In the genomic region with DNA sequence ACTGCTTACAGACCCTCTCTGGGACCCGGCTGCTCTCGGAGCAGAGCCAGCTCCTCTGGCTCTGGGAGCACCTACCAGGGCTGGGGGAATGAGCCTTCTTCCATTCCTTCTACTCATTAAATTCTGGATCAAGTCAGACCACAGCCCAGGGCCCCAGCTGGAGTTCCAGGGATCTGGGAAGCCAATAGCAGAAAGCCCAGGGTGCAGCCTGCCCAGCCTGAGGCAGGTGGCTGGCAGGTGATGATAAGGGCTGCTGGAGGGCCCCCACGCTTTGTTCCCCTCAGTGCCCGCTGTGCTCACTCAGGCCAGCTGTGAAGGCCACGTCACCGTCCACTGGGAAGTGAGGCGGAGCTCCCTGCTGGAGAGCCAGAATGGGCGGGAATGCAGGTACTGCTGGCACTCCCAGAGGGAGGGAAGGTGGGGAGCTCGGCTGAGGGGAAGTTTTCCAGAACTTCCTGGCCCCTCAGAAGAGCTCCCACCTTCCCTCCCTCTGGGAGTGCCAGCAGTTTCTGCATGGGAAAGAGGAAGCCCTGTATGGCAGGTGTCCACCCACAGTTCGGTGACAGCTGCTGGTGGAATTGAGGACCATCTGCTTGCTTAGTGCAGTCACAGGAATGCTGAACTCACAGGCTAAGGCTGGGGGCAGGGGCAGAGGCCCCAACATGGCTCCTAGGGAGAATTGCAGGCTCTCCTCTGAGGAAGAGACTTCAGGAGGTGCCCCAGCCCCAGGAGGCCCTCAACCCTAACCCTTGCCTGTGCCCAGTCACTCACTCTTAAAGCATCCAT, we compare ENCODE assay signal across 1 cellular context.
A peak's percentile ranks its signal among the peaks of the same experiment; 100 is the strongest.
TF ChIP-seq lines count a peak whose summit lies in the region.

No MANE protein-coding gene starts in this region.

TF ChIP-seq in K562, 482 proteins besides CTCF, POLR2A, EP300 and RAD21:
- TF ChIP-seq CREM (IDR thresholded peaks at IDR 0.05; ENCODE audit: low read depth) (peak; percentile 55; the same call in 1 of the 2 replicates), TAF1 (IDR thresholded peaks at IDR 0.05; ENCODE audit: control insufficient read depth, extremely low read depth, insufficient read depth, low read length, severe bottlenecking) (no peak), CBFA2T3 (IDR thresholded peaks at IDR 0.05) (peak; percentile 72), PML (IDR thresholded peaks at IDR 0.05; ENCODE audit: low read length) (no peak), TRIM24 (IDR thresholded peaks at IDR 0.05) (peak in 1 of 2 experiments; percentile 17; a peak in 1 of 4 replicates), HIVEP1 (CRISPR knock-in tag; IDR thresholded peaks at IDR 0.05) (no peak), CBFA2T2 (conservative IDR thresholded peaks at IDR 0.05) (peak; percentile 70), MYNN (IDR thresholded peaks at IDR 0.05) (peak; percentile 33; the same call in 1 of the 2 replicates), MYNN (CRISPR knock-in tag; IDR thresholded peaks at IDR 0.05) (no peak), ZNF184 (CRISPR knock-in tag; IDR thresholded peaks at IDR 0.05) (no peak), TEAD4 (IDR thresholded peaks at IDR 0.05; ENCODE audit: low read length) (0 out of 2 replicates have a peak, but pooled peaks have one; percentile 18), TEAD4 (CRISPR knock-in tag; IDR thresholded peaks at IDR 0.05; ENCODE audit: borderline replicate concordance) (no peak), TBP (optimal IDR thresholded peaks at IDR 0.05; ENCODE audit: low read depth, low read length) (no peak), ARID1B (IDR thresholded peaks at IDR 0.05) (peak; percentile 36; the same call in 1 of the 2 replicates), HMGN3 (IDR thresholded peaks at IDR 0.05; ENCODE audit: borderline replicate concordance, extremely low read depth, insufficient read length, low read depth, low read length) (peak; percentile 23), TCF3 (CRISPR knock-in tag; IDR thresholded peaks at IDR 0.05) (peak; percentile 65), KLF13 (tag; IDR thresholded peaks at IDR 0.05; ENCODE audit: borderline replicate concordance, low read depth) (no peak), SPI1 (IDR thresholded peaks at IDR 0.05; ENCODE audit: borderline replicate concordance, low read depth, low read length) (peak; percentile 54; the same call in 1 of the 2 replicates), RBM39 (optimal IDR thresholded peaks at IDR 0.05; ENCODE audit: low read depth, low read length) (no peak), TAL1 (IDR thresholded peaks at IDR 0.05) (peak; percentile 33; the same call in 1 of the 2 replicates)
- TF ChIP-seq, protein P1, sequence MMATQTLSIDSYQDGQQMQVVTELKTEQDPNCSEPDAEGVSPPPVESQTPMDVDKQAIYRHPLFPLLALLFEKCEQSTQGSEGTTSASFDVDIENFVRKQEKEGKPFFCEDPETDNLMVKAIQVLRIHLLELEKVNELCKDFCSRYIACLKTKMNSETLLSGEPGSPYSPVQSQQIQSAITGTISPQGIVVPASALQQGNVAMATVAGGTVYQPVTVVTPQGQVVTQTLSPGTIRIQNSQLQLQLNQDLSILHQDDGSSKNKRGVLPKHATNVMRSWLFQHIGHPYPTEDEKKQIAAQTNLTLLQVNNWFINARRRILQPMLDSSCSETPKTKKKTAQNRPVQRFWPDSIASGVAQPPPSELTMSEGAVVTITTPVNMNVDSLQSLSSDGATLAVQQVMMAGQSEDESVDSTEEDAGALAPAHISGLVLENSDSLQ (IDR thresholded peaks at IDR 0.05) = no peak
- TF ChIP-seq, protein P2, sequence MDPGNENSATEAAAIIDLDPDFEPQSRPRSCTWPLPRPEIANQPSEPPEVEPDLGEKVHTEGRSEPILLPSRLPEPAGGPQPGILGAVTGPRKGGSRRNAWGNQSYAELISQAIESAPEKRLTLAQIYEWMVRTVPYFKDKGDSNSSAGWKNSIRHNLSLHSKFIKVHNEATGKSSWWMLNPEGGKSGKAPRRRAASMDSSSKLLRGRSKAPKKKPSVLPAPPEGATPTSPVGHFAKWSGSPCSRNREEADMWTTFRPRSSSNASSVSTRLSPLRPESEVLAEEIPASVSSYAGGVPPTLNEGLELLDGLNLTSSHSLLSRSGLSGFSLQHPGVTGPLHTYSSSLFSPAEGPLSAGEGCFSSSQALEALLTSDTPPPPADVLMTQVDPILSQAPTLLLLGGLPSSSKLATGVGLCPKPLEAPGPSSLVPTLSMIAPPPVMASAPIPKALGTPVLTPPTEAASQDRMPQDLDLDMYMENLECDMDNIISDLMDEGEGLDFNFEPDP (CRISPR knock-in tag; IDR thresholded peaks at IDR 0.05) = no peak
- TF ChIP-seq, protein P3, sequence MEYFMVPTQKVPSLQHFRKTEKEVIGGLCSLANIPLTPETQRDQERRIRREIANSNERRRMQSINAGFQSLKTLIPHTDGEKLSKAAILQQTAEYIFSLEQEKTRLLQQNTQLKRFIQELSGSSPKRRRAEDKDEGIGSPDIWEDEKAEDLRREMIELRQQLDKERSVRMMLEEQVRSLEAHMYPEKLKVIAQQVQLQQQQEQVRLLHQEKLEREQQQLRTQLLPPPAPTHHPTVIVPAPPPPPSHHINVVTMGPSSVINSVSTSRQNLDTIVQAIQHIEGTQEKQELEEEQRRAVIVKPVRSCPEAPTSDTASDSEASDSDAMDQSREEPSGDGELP (CRISPR knock-in tag; IDR thresholded peaks at IDR 0.05; ENCODE audit: borderline replicate concordance) = peak; percentile 88
- TF ChIP-seq, protein P4, sequence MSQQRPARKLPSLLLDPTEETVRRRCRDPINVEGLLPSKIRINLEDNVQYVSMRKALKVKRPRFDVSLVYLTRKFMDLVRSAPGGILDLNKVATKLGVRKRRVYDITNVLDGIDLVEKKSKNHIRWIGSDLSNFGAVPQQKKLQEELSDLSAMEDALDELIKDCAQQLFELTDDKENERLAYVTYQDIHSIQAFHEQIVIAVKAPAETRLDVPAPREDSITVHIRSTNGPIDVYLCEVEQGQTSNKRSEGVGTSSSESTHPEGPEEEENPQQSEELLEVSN (IDR thresholded peaks at IDR 0.05; ENCODE audit: borderline replicate concordance in 1 of 2, extremely low read depth in 1 of 2, insufficient read depth in 1 of 2, insufficient read length in 1 of 2, low read depth in 1 of 2, low read length in 1 of 2, poor library complexity in 1 of 2, severe bottlenecking in 1 of 2) = peak in 1 of 2 experiments; percentile 13
- TF ChIP-seq, protein P5, sequence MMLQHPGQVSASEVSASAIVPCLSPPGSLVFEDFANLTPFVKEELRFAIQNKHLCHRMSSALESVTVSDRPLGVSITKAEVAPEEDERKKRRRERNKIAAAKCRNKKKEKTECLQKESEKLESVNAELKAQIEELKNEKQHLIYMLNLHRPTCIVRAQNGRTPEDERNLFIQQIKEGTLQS (IDR thresholded peaks at IDR 0.05) = 0 out of 2 replicates have a peak, but pooled peaks have one; percentile 19
- TF ChIP-seq, protein P5 (CRISPR knock-in tag; conservative IDR thresholded peaks at IDR 0.05) = no peak
TF ChIP-seq in K562: peak in this region for 14.
